Comparison of ENCODE assay signal across 5 cellular contexts in genomic region chr16:18344634-18345033, GRCh38. TPM values are rescaled to one million over a fixed set of nuclear protein-coding genes. Genes with fewer than 3 reads are reported as not detected.
"Had no signal": no experiment of that assay in that cellular context is flagged by ENCODE, and none has a peak within 500 bp of the region (broad histone marks: within the 10 kb centered on the region; RNA-seq: fewer than 3 reads in every experiment).

No MANE protein-coding gene starts in this region.

RNA-seq across cellular contexts. Expression of gene NPIPA8, which starts 8.1 kb away (rescaled TPM):
- total RNA-seq: activated T-cell treated with anti-CD3 and anti-CD28 coated beads, Interleukin-2, amount 50 U/mL, for 72 hours; ascending aorta; body of pancreas; bronchial epithelial cell; cardiac muscle cell had no signal
- polyA plus RNA-seq: cardiac muscle cell had no signal
